In genomic region chr1:89588480-89588879, GRCh38 we compare ENCODE assay signal across 13 cellular contexts.
"Had no signal": no experiment of that assay in that cellular context is flagged by ENCODE, and none has a peak within 500 bp of the region (broad histone marks: within the 10 kb centered on the region; RNA-seq: fewer than 3 reads in every experiment).

No MANE protein-coding gene starts in this region.

- H3K4me3 ChIP-seq: smooth muscle cell, suprapubic skin, upper lobe of right lung had no signal

- H3K4me3 Mint-ChIP-seq: activated CD8-positive, alpha-beta memory T cell treated with anti-CD3 and anti-CD28 coated beads, Interleukin-2, amount 10 ng/mL, durations not matched to agents 7 days and 5 days; nephron had no signal

- H3K4me1 ChIP-seq: foreskin keratinocyte had no signal

- H3K4me1 Mint-ChIP-seq: nephron had no signal

- ATAC-seq: foreskin keratinocyte, left colon, right cardiac atrium, upper lobe of right lung had no signal

- H3K9me3 Mint-ChIP-seq: nephron had no signal

- H3K27ac ChIP-seq: foreskin keratinocyte, suprapubic skin, upper lobe of right lung, VCaP had no signal

- H3K27me3 ChIP-seq: foreskin keratinocyte, suprapubic skin, upper lobe of right lung had no signal

- H3K27me3 Mint-ChIP-seq: activated CD8-positive, alpha-beta memory T cell treated with anti-CD3 and anti-CD28 coated beads, Interleukin-2, amount 10 ng/mL, durations not matched to agents 7 days and 5 days; progenitor cell of endocrine pancreas had no signal

- DNase-seq: activated CD4-positive, alpha-beta T cell treated with anti-CD3 and anti-CD28 coated beads for 48 hours; activated CD8-positive, alpha-beta memory T cell treated with anti-CD3 and anti-CD28 coated beads, Interleukin-2, amount 10 ng/mL, durations not matched to agents 7 days and 5 days; foreskin keratinocyte; left colon; occipital lobe; right cardiac atrium; SHP77 treated with DMSO at 0.1 percent for 48 hours; upper lobe of right lung had no signal

- H3K9me3 ChIP-seq: suprapubic skin, upper lobe of right lung had no signal
